ENCODE assay signal across 13 cellular contexts in the genomic region with DNA sequence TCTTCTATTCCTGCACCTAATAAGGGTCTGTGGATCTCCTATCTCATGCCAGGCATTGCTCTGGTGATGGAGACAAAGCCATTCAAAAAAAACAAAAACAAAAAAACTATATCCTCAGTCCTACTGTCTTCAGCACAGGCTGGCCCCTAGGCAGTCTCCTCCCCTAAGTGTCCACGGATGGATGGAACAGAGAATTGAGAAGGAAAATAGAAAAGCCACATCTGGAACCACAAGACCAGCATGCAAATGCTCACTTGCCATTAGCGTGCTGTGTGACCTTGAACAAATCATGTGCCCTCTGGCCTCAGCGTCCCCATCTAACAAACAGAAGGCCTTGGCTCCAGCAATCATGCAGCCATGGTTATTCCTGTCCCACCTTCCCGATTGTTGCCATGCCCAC. TPM values are rescaled to one million over a fixed set of nuclear protein-coding genes. Genes with fewer than 3 reads are reported as not detected.
A peak's percentile ranks its signal among the peaks of the same experiment; 100 is the strongest.
DNase-seq lines count a peak whose midpoint lies in the region; ATAC-seq and TF ChIP-seq lines count a peak whose summit lies in the region.
"Had no signal": no experiment of that assay in that cellular context is flagged by ENCODE, and none has a peak within 500 bp of the region (broad histone marks: within the 10 kb centered on the region; RNA-seq: fewer than 3 reads in every experiment).

No MANE protein-coding gene starts in this region.

- ATAC-seq in GM21529 (IDR thresholded peaks at IDR 0.05; ENCODE audit: unreplicated experiment) (peak; percentile 76), HG03025 (IDR thresholded peaks at IDR 0.05; ENCODE audit: low FRiP score, unreplicated experiment) (peak; percentile 57), WTC11 (no peak)

- H3K36me3 Mint-ChIP-seq in osteocyte (ENCODE audit: unreplicated experiment) (no peaks in the 10 kb centered on the region), WTC11 (no peaks in the 10 kb centered on the region)

- DNase-seq in GM13976 (ENCODE audit: low spot score) (peak; percentile 18), posterior vena cava (ENCODE audit: low spot score) (peak; percentile 26), RWPE1 (ENCODE audit: low spot score) (no peak), osteocyte (ENCODE audit: extremely low spot score, unreplicated experiment) (no peak), WTC11 (ENCODE audit: low spot score) (no peak)
- DNase-seq: Caco-2, DMS53, HCEC 1CT, IMR-90, NCI-H226, NCI-H526 had no signal

- H3K4me3 Mint-ChIP-seq in osteocyte (ENCODE audit: unreplicated experiment), result no peak overlapping the region
- H3K4me3 Mint-ChIP-seq in WTC11, result no peak overlapping the region

- intact Hi-C loops in posterior vena cava (cut with DNase I), result loop anchor here in 1 of 2 donors (10.0 kb wide), 1 partner anchor 418 kb away; no protein-coding TSS in a partner anchor

- TF ChIP-seq CTCF in GM13976 (IDR thresholded peaks at IDR 0.05; ENCODE audit: borderline replicate concordance, control extremely low read depth, extremely low read depth, insufficient read depth, missing control alignments) (no peak), RWPE1 (conservative IDR thresholded peaks at IDR 0.05; ENCODE audit: low read depth) (no peak), osteocyte (IDR thresholded peaks at IDR 0.05) (no peak), WTC11 (IDR thresholded peaks at IDR 0.05) (no peak)

- no peaks in the 10 kb centered on the region for H3K9me3 Mint-ChIP-seq in osteocyte (ENCODE audit: unreplicated experiment)
- peaks cover 3% of the 10 kb centered on the region; the same call in 1 of the 2 replicates for H3K9me3 Mint-ChIP-seq in WTC11

- CTCF ChIA-PET in RWPE1 (lab: Yijun Ruan, JAX) (interaction anchor here (0.7 to 0.9 kb wide), 2 partner anchors 69 to 246 kb away, joined by 3 to 5 read pairs; no protein-coding TSS in a partner anchor), WTC11 (lab: Charles Lee) (interaction anchor here (1.4 kb wide), 1 partner anchor 9 kb away, joined by 10 read pairs; no protein-coding TSS in a partner anchor)

- POLR2A ChIA-PET in RWPE1 (lab: Yijun Ruan, JAX; ENCODE audit: low non-redundant PET) (no interaction called here), WTC11 (lab: Charles Lee) (no interaction called here)

- in situ Hi-C loops in GM13976 (cut with MboI; ENCODE audit: low sequenced_read_pairs, unreplicated experiment), result no loop called here

- H3K4me1 Mint-ChIP-seq in osteocyte (ENCODE audit: unreplicated experiment) (peaks cover 1% of the 10 kb centered on the region), WTC11 (peaks cover 14% of the 10 kb centered on the region)

- H3K27ac Mint-ChIP-seq in osteocyte (ENCODE audit: unreplicated experiment) (no peak overlapping the region), WTC11 (no peak overlapping the region)

- H3K27me3 Mint-ChIP-seq in osteocyte (ENCODE audit: unreplicated experiment) (peaks cover 26% of the 10 kb centered on the region), WTC11 (ENCODE audit: low read depth) (peaks cover 2% of the 10 kb centered on the region; the same call in 1 of the 2 replicates)

- no peak overlapping the region for H3K27ac ChIP-seq in RWPE1

TF ChIP-seq in WTC11, 78 proteins besides CTCF, POLR2A, EP300 and RAD21 (continues in another document):
- TF ChIP-seq ESRRA (CRISPR knock-in tag; IDR thresholded peaks at IDR 0.05; ENCODE audit: borderline replicate concordance) (no peak), JUN (CRISPR knock-in tag; IDR thresholded peaks at IDR 0.05) (no peak), SOX15 (CRISPR knock-in tag; IDR thresholded peaks at IDR 0.05) (no peak), GTF2I (CRISPR knock-in tag; conservative IDR thresholded peaks at IDR 0.05) (no peak), OVOL2 (CRISPR knock-in tag; IDR thresholded peaks at IDR 0.05; ENCODE audit: borderline replicate concordance) (no peak), ZNF138 (CRISPR knock-in tag; conservative IDR thresholded peaks at IDR 0.05) (no peak), ATF1 (CRISPR knock-in tag; IDR thresholded peaks at IDR 0.05) (no peak), RORB (CRISPR knock-in tag; IDR thresholded peaks at IDR 0.05) (no peak), PRRX2 (CRISPR knock-in tag; IDR thresholded peaks at IDR 0.05) (no peak), HMGA2 (CRISPR knock-in tag; IDR thresholded peaks at IDR 0.05) (no peak), RELA (CRISPR knock-in tag; IDR thresholded peaks at IDR 0.05; ENCODE audit: borderline replicate concordance) (no peak), MXD4 (CRISPR knock-in tag; IDR thresholded peaks at IDR 0.05; ENCODE audit: borderline replicate concordance) (no peak)
- TF ChIP-seq, protein P1, sequence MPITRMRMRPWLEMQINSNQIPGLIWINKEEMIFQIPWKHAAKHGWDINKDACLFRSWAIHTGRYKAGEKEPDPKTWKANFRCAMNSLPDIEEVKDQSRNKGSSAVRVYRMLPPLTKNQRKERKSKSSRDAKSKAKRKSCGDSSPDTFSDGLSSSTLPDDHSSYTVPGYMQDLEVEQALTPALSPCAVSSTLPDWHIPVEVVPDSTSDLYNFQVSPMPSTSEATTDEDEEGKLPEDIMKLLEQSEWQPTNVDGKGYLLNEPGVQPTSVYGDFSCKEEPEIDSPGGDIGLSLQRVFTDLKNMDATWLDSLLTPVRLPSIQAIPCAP (CRISPR knock-in tag; IDR thresholded peaks at IDR 0.05), result no peak
- TF ChIP-seq, protein P2, sequence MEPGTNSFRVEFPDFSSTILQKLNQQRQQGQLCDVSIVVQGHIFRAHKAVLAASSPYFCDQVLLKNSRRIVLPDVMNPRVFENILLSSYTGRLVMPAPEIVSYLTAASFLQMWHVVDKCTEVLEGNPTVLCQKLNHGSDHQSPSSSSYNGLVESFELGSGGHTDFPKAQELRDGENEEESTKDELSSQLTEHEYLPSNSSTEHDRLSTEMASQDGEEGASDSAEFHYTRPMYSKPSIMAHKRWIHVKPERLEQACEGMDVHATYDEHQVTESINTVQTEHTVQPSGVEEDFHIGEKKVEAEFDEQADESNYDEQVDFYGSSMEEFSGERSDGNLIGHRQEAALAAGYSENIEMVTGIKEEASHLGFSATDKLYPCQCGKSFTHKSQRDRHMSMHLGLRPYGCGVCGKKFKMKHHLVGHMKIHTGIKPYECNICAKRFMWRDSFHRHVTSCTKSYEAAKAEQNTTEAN (CRISPR knock-in tag; IDR thresholded peaks at IDR 0.05), result no peak
- TF ChIP-seq, protein P3, sequence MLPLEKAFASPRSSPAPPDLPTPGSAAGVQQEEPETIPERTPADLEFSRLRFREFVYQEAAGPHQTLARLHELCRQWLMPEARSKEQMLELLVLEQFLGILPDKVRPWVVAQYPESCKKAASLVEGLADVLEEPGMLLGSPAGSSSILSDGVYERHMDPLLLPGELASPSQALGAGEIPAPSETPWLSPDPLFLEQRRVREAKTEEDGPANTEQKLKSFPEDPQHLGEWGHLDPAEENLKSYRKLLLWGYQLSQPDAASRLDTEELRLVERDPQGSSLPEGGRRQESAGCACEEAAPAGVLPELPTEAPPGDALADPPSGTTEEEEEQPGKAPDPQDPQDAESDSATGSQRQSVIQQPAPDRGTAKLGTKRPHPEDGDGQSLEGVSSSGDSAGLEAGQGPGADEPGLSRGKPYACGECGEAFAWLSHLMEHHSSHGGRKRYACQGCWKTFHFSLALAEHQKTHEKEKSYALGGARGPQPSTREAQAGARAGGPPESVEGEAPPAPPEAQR (CRISPR knock-in tag; IDR thresholded peaks at IDR 0.05), result no peak
- TF ChIP-seq, protein P4, sequence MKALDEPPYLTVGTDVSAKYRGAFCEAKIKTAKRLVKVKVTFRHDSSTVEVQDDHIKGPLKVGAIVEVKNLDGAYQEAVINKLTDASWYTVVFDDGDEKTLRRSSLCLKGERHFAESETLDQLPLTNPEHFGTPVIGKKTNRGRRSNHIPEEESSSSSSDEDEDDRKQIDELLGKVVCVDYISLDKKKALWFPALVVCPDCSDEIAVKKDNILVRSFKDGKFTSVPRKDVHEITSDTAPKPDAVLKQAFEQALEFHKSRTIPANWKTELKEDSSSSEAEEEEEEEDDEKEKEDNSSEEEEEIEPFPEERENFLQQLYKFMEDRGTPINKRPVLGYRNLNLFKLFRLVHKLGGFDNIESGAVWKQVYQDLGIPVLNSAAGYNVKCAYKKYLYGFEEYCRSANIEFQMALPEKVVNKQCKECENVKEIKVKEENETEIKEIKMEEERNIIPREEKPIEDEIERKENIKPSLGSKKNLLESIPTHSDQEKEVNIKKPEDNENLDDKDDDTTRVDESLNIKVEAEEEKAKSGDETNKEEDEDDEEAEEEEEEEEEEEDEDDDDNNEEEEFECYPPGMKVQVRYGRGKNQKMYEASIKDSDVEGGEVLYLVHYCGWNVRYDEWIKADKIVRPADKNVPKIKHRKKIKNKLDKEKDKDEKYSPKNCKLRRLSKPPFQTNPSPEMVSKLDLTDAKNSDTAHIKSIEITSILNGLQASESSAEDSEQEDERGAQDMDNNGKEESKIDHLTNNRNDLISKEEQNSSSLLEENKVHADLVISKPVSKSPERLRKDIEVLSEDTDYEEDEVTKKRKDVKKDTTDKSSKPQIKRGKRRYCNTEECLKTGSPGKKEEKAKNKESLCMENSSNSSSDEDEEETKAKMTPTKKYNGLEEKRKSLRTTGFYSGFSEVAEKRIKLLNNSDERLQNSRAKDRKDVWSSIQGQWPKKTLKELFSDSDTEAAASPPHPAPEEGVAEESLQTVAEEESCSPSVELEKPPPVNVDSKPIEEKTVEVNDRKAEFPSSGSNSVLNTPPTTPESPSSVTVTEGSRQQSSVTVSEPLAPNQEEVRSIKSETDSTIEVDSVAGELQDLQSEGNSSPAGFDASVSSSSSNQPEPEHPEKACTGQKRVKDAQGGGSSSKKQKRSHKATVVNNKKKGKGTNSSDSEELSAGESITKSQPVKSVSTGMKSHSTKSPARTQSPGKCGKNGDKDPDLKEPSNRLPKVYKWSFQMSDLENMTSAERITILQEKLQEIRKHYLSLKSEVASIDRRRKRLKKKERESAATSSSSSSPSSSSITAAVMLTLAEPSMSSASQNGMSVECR (CRISPR knock-in tag; IDR thresholded peaks at IDR 0.05; ENCODE audit: borderline replicate concordance), result no peak

RNA-seq across cellular contexts. Expression of a gene that starts 32.7 kb away (rescaled TPM):
- 10 to 100 TPM; 26.8 to 28.6 TPM for total RNA-seq in posterior vena cava
- 29.5 and 34.6 TPM in 2 replicates for total RNA-seq in osteocyte
- 15.5 to 19.8 TPM (median 19.3 TPM) in 3 replicates for total RNA-seq in WTC11 (2021)

Comparison
In these comparisons a context has a peak if more than half of its experiments do, and no peak if none do; other contexts are left out.
1. DNase-seq: peak in GM13976 (single experiment) and posterior vena cava (single experiment); none in RWPE1 (single experiment), osteocyte (single experiment) and WTC11 (single experiment).